Comparison of ENCODE assay signal across 28 cellular contexts in genomic region chr15:72592676-72593075, GRCh38.
"Had no signal": no experiment of that assay in that cellular context is flagged by ENCODE, and none has a peak within 500 bp of the region (broad histone marks: within the 10 kb centered on the region; RNA-seq: fewer than 3 reads in every experiment).

No MANE protein-coding gene starts in this region.

- H3K36me3 Mint-ChIP-seq: stimulated activated effector memory CD8-positive, alpha-beta T cell treated with anti-CD3 and anti-CD28 coated beads, Interleukin-12 subunit alpha, Interleukin-12 subunit beta, amount 100 ng/mL, for 72 hours; stimulated activated memory B cell treated with anti-CD40 and anti-IgM and Interleukin-4, amounts not matched to agents 10 μg/mL and 1 μg/mL and 100 μg/mL, for 72 hours had no signal

- H3K27me3 Mint-ChIP-seq: stimulated activated memory B cell treated with anti-CD40 and anti-IgM and Interleukin-4, amounts not matched to agents 10 μg/mL and 1 μg/mL and 100 μg/mL, for 72 hours; stimulated activated naive B cell treated with anti-CD40 and anti-IgM and Interleukin-4, amounts not matched to agents 10 μg/mL and 1 μg/mL and 100 μg/mL, for 72 hours; stimulated activated naive CD8-positive, alpha-beta T cell treated with anti-CD3 and anti-CD28 coated beads, Interleukin-15, amount 100 ng/mL, for 72 hours; stimulated activated naive CD8-positive, alpha-beta T cell treated with anti-CD3 and anti-CD28 coated beads, Interleukin-15, Interleukin-2, amounts not matched to agents 100 ng/mL and 50 ng/mL, for 24 hours; type B pancreatic cell had no signal

- DNase-seq: stimulated activated CD4-positive, alpha-beta T cell treated with anti-CD3 and anti-CD28 coated beads, Interleukin-2, amount 100 ng/mL, for 48 hours; stimulated activated CD4-positive, alpha-beta T cell treated with anti-CD3 and anti-CD28 coated beads, Interleukin-4, amount 100 ng/mL, for 1 hour; stimulated activated CD4-positive, alpha-beta T cell treated with anti-CD3 and anti-CD28 coated beads, Interleukin-4, amount 100 ng/mL, for 24 hours; stimulated activated CD4-positive, alpha-beta T cell treated with anti-CD3 and anti-CD28 coated beads, Interleukin-4, amount 100 ng/mL, for 4 hours; stimulated activated CD8-positive, alpha-beta memory T cell treated with anti-CD3 and anti-CD28 coated beads, Interleukin-4, amount 100 ng/mL, for 48 hours; stimulated activated naive B cell treated with anti-CD40 and anti-IgM and Interleukin-4, amounts not matched to agents 10 μg/mL and 1 μg/mL and 100 μg/mL, for 72 hours; stimulated activated naive CD4-positive, alpha-beta T cell; stimulated activated naive CD4-positive, alpha-beta T cell treated with Interleukin-2 at 50 U/mL for 16 hours; stimulated activated naive CD8-positive, alpha-beta T cell treated with anti-CD3 and anti-CD28 coated beads, Interleukin-15, amount 100 ng/mL, for 72 hours; stimulated activated naive CD8-positive, alpha-beta T cell treated with anti-CD3 and anti-CD28 coated beads, Interleukin-15, Interleukin-2, amounts not matched to agents 100 U/mL and 50 U/mL, for 24 hours; stomach; substantia nigra; testis; thyroid gland; tibial artery; transverse colon; trophoblast cell; upper lobe of left lung; upper lobe of right lung; uterus had no signal

- H3K9me3 Mint-ChIP-seq: stimulated activated effector memory CD8-positive, alpha-beta T cell treated with anti-CD3 and anti-CD28 coated beads, Interleukin-12 subunit alpha, Interleukin-12 subunit beta, amount 100 ng/mL, for 72 hours; stimulated activated memory B cell treated with anti-CD40 and anti-IgM and Interleukin-4, amounts not matched to agents 10 μg/mL and 1 μg/mL and 100 μg/mL, for 72 hours; stimulated activated naive B cell treated with anti-CD40 and anti-IgM and Interleukin-4, amounts not matched to agents 10 μg/mL and 1 μg/mL and 100 μg/mL, for 72 hours; stimulated activated naive CD8-positive, alpha-beta T cell treated with anti-CD3 and anti-CD28 coated beads, Interleukin-15, amount 100 ng/mL, for 72 hours; stimulated activated naive CD8-positive, alpha-beta T cell treated with anti-CD3 and anti-CD28 coated beads, Interleukin-15, Interleukin-2, amounts not matched to agents 100 ng/mL and 50 ng/mL, for 24 hours; type B pancreatic cell had no signal

- H3K36me3 ChIP-seq: stomach, suprapubic skin, thoracic aorta, thyroid gland, tibial artery, tibial nerve, transverse colon, upper lobe of right lung, uterus, vagina had no signal

- H3K4me1 ChIP-seq: suprapubic skin, testis, tibial nerve, transverse colon, upper lobe of left lung, upper lobe of right lung, uterus, vagina had no signal

- H3K4me3 Mint-ChIP-seq: stimulated activated effector memory CD8-positive, alpha-beta T cell treated with anti-CD3 and anti-CD28 coated beads, Interleukin-12 subunit alpha, Interleukin-12 subunit beta, amount 100 ng/mL, for 72 hours; stimulated activated memory B cell treated with anti-CD40 and anti-IgM and Interleukin-4, amounts not matched to agents 10 μg/mL and 1 μg/mL and 100 μg/mL, for 72 hours; stimulated activated naive B cell treated with anti-CD40 and anti-IgM and Interleukin-4, amounts not matched to agents 10 μg/mL and 1 μg/mL and 100 μg/mL, for 72 hours; stimulated activated naive CD8-positive, alpha-beta T cell treated with anti-CD3 and anti-CD28 coated beads, Interleukin-15, amount 100 ng/mL, for 72 hours; stimulated activated naive CD8-positive, alpha-beta T cell treated with anti-CD3 and anti-CD28 coated beads, Interleukin-15, Interleukin-2, amounts not matched to agents 100 ng/mL and 50 ng/mL, for 24 hours; type B pancreatic cell had no signal

- H3K27ac Mint-ChIP-seq: stimulated activated effector memory CD8-positive, alpha-beta T cell treated with anti-CD3 and anti-CD28 coated beads, Interleukin-12 subunit alpha, Interleukin-12 subunit beta, amount 100 ng/mL, for 72 hours; stimulated activated memory B cell treated with anti-CD40 and anti-IgM and Interleukin-4, amounts not matched to agents 10 μg/mL and 1 μg/mL and 100 μg/mL, for 72 hours; stimulated activated naive B cell treated with anti-CD40 and anti-IgM and Interleukin-4, amounts not matched to agents 10 μg/mL and 1 μg/mL and 100 μg/mL, for 72 hours; stimulated activated naive CD8-positive, alpha-beta T cell treated with anti-CD3 and anti-CD28 coated beads, Interleukin-15, amount 100 ng/mL, for 72 hours; stimulated activated naive CD8-positive, alpha-beta T cell treated with anti-CD3 and anti-CD28 coated beads, Interleukin-15, Interleukin-2, amounts not matched to agents 100 ng/mL and 50 ng/mL, for 24 hours; type B pancreatic cell had no signal

- H3K27ac ChIP-seq: stomach, suprapubic skin, testis, tibial artery, tibial nerve, transverse colon, upper lobe of left lung, upper lobe of right lung, uterus, vagina had no signal

- H3K4me3 ChIP-seq: stomach, suprapubic skin, testis, thoracic aorta, thyroid gland, tibial artery, tibial nerve, transverse colon, upper lobe of left lung, upper lobe of right lung, uterus, vagina had no signal

- ATAC-seq: stimulated activated effector memory CD8-positive, alpha-beta T cell treated with anti-CD3 and anti-CD28 coated beads, Interleukin-12 subunit alpha, Interleukin-12 subunit beta, amount 100 ng/mL, for 72 hours; stimulated activated memory B cell treated with anti-CD40 and anti-IgM and Interleukin-4, amounts not matched to agents 10 μg/mL and 1 μg/mL and 100 μg/mL, for 72 hours; stimulated activated naive B cell treated with anti-CD40 and anti-IgM and Interleukin-4, amounts not matched to agents 10 μg/mL and 1 μg/mL and 100 μg/mL, for 72 hours; stimulated activated naive CD8-positive, alpha-beta T cell treated with anti-CD3 and anti-CD28 coated beads, Interleukin-15, amount 100 ng/mL, for 72 hours; stimulated activated naive CD8-positive, alpha-beta T cell treated with anti-CD3 and anti-CD28 coated beads, Interleukin-15, Interleukin-2, amounts not matched to agents 100 U/mL and 50 U/mL, for 24 hours; upper lobe of right lung had no signal

- H3K4me1 Mint-ChIP-seq: stimulated activated effector memory CD8-positive, alpha-beta T cell treated with anti-CD3 and anti-CD28 coated beads, Interleukin-12 subunit alpha, Interleukin-12 subunit beta, amount 100 ng/mL, for 72 hours; stimulated activated memory B cell treated with anti-CD40 and anti-IgM and Interleukin-4, amounts not matched to agents 10 μg/mL and 1 μg/mL and 100 μg/mL, for 72 hours; stimulated activated naive B cell treated with anti-CD40 and anti-IgM and Interleukin-4, amounts not matched to agents 10 μg/mL and 1 μg/mL and 100 μg/mL, for 72 hours; stimulated activated naive CD8-positive, alpha-beta T cell treated with anti-CD3 and anti-CD28 coated beads, Interleukin-15, amount 100 ng/mL, for 72 hours had no signal

- H3K9me3 ChIP-seq: stomach, suprapubic skin, testis, thoracic aorta, thyroid gland, tibial artery, tibial nerve, transverse colon, upper lobe of left lung, upper lobe of right lung, uterus, vagina had no signal

- H3K27me3 ChIP-seq: stomach, suprapubic skin, testis, thyroid gland, tibial artery, tibial nerve, transverse colon, upper lobe of left lung, upper lobe of right lung, uterus, vagina had no signal
